8 cellular contexts compared by ENCODE assay signal in the genomic region with DNA sequence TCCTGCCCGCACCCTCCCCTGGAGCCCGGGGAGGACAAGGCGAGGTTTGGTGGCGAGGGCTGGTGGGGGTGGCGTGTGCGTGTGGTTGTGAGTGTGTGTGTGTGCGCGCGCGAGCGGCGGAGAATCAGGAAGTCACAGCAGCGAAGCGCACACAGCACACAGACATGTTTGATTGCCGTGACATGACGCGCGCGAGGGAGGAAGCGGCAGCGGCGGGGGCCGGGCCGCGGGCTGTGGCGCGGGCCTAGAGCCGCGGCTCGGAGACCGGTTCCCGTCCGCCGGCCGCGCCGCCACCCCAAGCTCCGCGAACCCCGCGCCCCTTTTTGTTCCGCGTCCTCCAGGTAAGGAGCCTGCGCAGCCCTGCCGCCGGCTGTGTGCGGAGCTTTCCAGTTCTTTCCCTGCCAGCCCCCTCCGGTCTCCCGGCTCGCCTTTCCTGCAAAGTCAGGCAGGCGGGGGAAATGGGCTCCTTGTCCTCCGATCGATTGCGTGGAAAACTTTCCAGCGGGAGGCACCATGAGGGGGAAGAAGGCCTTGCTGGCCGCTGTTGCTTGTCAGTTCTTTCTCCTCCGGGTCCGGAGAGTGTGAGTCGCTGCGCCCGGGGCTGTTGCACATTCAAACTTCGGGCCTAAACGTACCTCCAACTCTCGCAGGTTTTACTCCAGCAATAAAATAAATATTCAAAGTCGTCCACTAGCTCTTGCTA. TPM values are rescaled to one million over a fixed set of nuclear protein-coding genes. Genes with fewer than 3 reads are reported as not detected.
DNase-seq lines count a peak whose midpoint lies in the region; ATAC-seq and TF ChIP-seq lines count a peak whose summit lies in the region.

No MANE protein-coding gene starts in this region.

- H3K4me3 Mint-ChIP-seq in Calu3 (ENCODE audit: low read depth, unreplicated experiment): peak overlapping the region; percentile 99

- H3K36me3 Mint-ChIP-seq in Calu3 (ENCODE audit: insufficient read depth, unreplicated experiment): peaks cover 43% of the 10 kb centered on the region

- CTCF ChIA-PET in Calu3 (lab: Charles Lee): no interaction called here

- H3K27me3 Mint-ChIP-seq in Calu3 (ENCODE audit: unreplicated experiment): no peaks in the 10 kb centered on the region

- ATAC-seq in GM21381 (IDR thresholded peaks at IDR 0.05; ENCODE audit: unreplicated experiment) (peak; percentile 28), left cardiac atrium (peak; percentile 38 to 45), upper lobe of left lung (ENCODE audit: low FRiP score in 2 of 2) (peak; percentile 73 to 76)

- no peaks in the 10 kb centered on the region for H3K27me3 ChIP-seq in upper lobe of left lung

- H3K4me3 ChIP-seq in upper lobe of left lung: peak overlapping the region; percentile 43 to 88 (median 73)

- H3K27ac ChIP-seq in upper lobe of left lung: peak overlapping the region; percentile 94 to 98 (median 98)

- no peaks in the 10 kb centered on the region for H3K9me3 Mint-ChIP-seq in Calu3 (ENCODE audit: low read depth, unreplicated experiment)

- TF ChIP-seq CTCF in Calu3 (IDR thresholded peaks at IDR 0.05; ENCODE audit: unreplicated experiment) (no peak), upper lobe of left lung (IDR thresholded peaks at IDR 0.05) (no peak)

- H3K9me3 ChIP-seq in upper lobe of left lung: no peaks in the 10 kb centered on the region

- TF ChIP-seq POLR2A in upper lobe of left lung (IDR thresholded peaks at IDR 0.05): peak in 3 of 4 donors; percentile 71 to 84 (median 76)

- no TSS peak for BruUV-seq in Calu3 (replicated peaks; lab: Mats Ljungman, UMichigan)

- no peaks in the 10 kb centered on the region for H3K36me3 ChIP-seq in upper lobe of left lung

- no peak for TF ChIP-seq EP300 in upper lobe of left lung (IDR thresholded peaks at IDR 0.05)

- WGBS in upper lobe of left lung, 2 donors: 0% methylated on average over 47 to 65 of the region's 65 CpGs

- H3K27ac Mint-ChIP-seq in Calu3 (ENCODE audit: unreplicated experiment): peak overlapping the region; percentile 52

- DNase-seq in Calu3: peak; percentile 30
- DNase-seq in HuH-7.5 (ENCODE audit: low spot score): peak; percentile 23
- DNase-seq in T-helper 1 cell: peak; percentile 66 to 85 (median 77)
- DNase-seq in amniotic epithelial cell (ENCODE audit: low read depth): peak; percentile 76
- DNase-seq in left cardiac atrium: peak; percentile 84
- DNase-seq in posterior vena cava (ENCODE audit: low spot score): peak; percentile 95
- DNase-seq in upper lobe of left lung: peak; percentile 86 to 95

- H3K4me1 ChIP-seq in upper lobe of left lung: peaks cover 24 to 50% (median 41%) of the 10 kb centered on the region in 4 donors

- no peaks in the 10 kb centered on the region for H3K4me1 Mint-ChIP-seq in Calu3 (ENCODE audit: low read depth, unreplicated experiment)

- intact Hi-C loops in Calu3 (cut with micrococcal nuclease; ENCODE audit: unreplicated experiment) (no loop called here), left cardiac atrium (cut with DNase I) (loop anchor here in 1 of 2 donors (2.0 kb wide), 1 partner anchor 43 kb away; no protein-coding TSS in a partner anchor), posterior vena cava (cut with DNase I) (loop anchor here (10.0 kb wide), 2 partner anchors 107 to 607 kb away; a partner anchor contains a TSS)

RNA-seq across cellular contexts. Expression of a gene that starts 2.5 kb away (rescaled TPM):
- 39.3 and 47.4 TPM in 2 replicates for total RNA-seq in Calu3 (2022)
- 100 to 1,000 TPM in 1 of 2 donors, 10 to 100 TPM in 1; 77.4 to 115 TPM for total RNA-seq in left cardiac atrium
- total RNA-seq in posterior vena cava: 100 to 1,000 TPM; 152 to 174 TPM
- total RNA-seq in upper lobe of left lung: 100 to 1,000 TPM in 5 of 6 donors, 10 to 100 TPM in 1; 74.3 to 210 (median 139) TPM

Comparison
In these comparisons a context has a peak if more than half of its experiments do, and no peak if none do; other contexts are left out.
1. Peak in every context shown above with its lines: DNase-seq, ATAC-seq, H3K4me3 ChIP-seq and H3K27ac ChIP-seq.
2. DNase-seq: peak in every context shown above with its lines; median percentile 95 in posterior vena cava; 90 in upper lobe of left lung; 84 in left cardiac atrium; 77 in T-helper 1 cell; 76 in amniotic epithelial cell; 30 in Calu3; 23 in HuH-7.5.